ENCODE assay signal across 1 cellular context in genomic region chr17:71176928-71177443, GRCh38.
TF ChIP-seq lines count a peak whose summit lies in the region.

No MANE protein-coding gene starts in this region.

TF ChIP-seq in HEK293, 187 proteins besides CTCF, POLR2A, EP300 and RAD21 (continued from another document and continues in another):
- TF ChIP-seq ZSCAN5A (tag by site-specific recombination; IDR thresholded peaks at IDR 0.05): no peak
- no peak for TF ChIP-seq ZNF621 (tag by site-specific recombination; IDR thresholded peaks at IDR 0.05)
- no peak for TF ChIP-seq ZNF530 (tag by site-specific recombination; IDR thresholded peaks at IDR 0.05; ENCODE audit: low read depth)
- peak; percentile 71; the same call in 1 of the 2 replicates for TF ChIP-seq ZNF362 (tag by site-specific recombination; IDR thresholded peaks at IDR 0.05)
- TF ChIP-seq ZNF324 (tag by site-specific recombination; IDR thresholded peaks at IDR 0.05): no peak
- TF ChIP-seq ZNF843 (tag by site-specific recombination; IDR thresholded peaks at IDR 0.05): peak; percentile 94
- TF ChIP-seq ZNF596 (tag by site-specific recombination; IDR thresholded peaks at IDR 0.05): peak; percentile 78
- TF ChIP-seq TCF7L2 (IDR thresholded peaks at IDR 0.05; ENCODE audit: borderline replicate concordance, low read depth, low read length): no peak
- no peak for TF ChIP-seq AEBP2 (tag by site-specific recombination; IDR thresholded peaks at IDR 0.05; ENCODE audit: borderline replicate concordance)
- no peak for TF ChIP-seq ZNF707 (tag by site-specific recombination; IDR thresholded peaks at IDR 0.05)
- no peak for TF ChIP-seq SCRT1 (tag by site-specific recombination; IDR thresholded peaks at IDR 0.05; ENCODE audit: borderline replicate concordance)
- no peak for TF ChIP-seq ZNF660 (tag by site-specific recombination; IDR thresholded peaks at IDR 0.05)
- TF ChIP-seq ZNF426 (tag by site-specific recombination; IDR thresholded peaks at IDR 0.05): no peak
- TF ChIP-seq ZNF433 (tag by site-specific recombination; IDR thresholded peaks at IDR 0.05; ENCODE audit: low read depth): no peak
- no peak for TF ChIP-seq ZNF214 (tag by site-specific recombination; IDR thresholded peaks at IDR 0.05; ENCODE audit: borderline replicate concordance)
- TF ChIP-seq KLF17 (tag by site-specific recombination; IDR thresholded peaks at IDR 0.05): no peak
- TF ChIP-seq ZNF354C (tag by site-specific recombination; IDR thresholded peaks at IDR 0.05; ENCODE audit: borderline replicate concordance, low read depth): no peak
- TF ChIP-seq ZNF132 (tag by site-specific recombination; IDR thresholded peaks at IDR 0.05; ENCODE audit: borderline replicate concordance): no peak
- no peak for TF ChIP-seq EGR2 (tag by site-specific recombination; IDR thresholded peaks at IDR 0.05; ENCODE audit: low read depth)
- no peak for TF ChIP-seq ZBTB49 (tag by site-specific recombination; IDR thresholded peaks at IDR 0.05; ENCODE audit: low read depth)
- peak; percentile 53 for TF ChIP-seq PRDM1 (tag by site-specific recombination; IDR thresholded peaks at IDR 0.05)
- TF ChIP-seq ZNF10 (tag by site-specific recombination; IDR thresholded peaks at IDR 0.05): no peak
- TF ChIP-seq ZNF837 (tag by site-specific recombination; IDR thresholded peaks at IDR 0.05): no peak
- no peak for TF ChIP-seq BCL11B (tag by site-specific recombination; IDR thresholded peaks at IDR 0.05; ENCODE audit: low read depth)
- no peak for TF ChIP-seq ZNF292 (tag by site-specific recombination; IDR thresholded peaks at IDR 0.05; ENCODE audit: borderline replicate concordance, low read depth)
- no peak for TF ChIP-seq ZBTB21 (tag by site-specific recombination; IDR thresholded peaks at IDR 0.05)
- no peak for TF ChIP-seq MEIS1 (CRISPR knock-in tag; IDR thresholded peaks at IDR 0.05; ENCODE audit: borderline replicate concordance)
- TF ChIP-seq GLI4 (tag by site-specific recombination; IDR thresholded peaks at IDR 0.05): no peak
- no peak for TF ChIP-seq ZNF529 (tag by site-specific recombination; IDR thresholded peaks at IDR 0.05; ENCODE audit: insufficient replicate concordance)
- TF ChIP-seq ZBTB20 (tag by site-specific recombination; IDR thresholded peaks at IDR 0.05): no peak
- no peak for TF ChIP-seq ZNF239 (tag by site-specific recombination; IDR thresholded peaks at IDR 0.05)
- TF ChIP-seq ZNF223 (tag by site-specific recombination; IDR thresholded peaks at IDR 0.05): no peak
- peak; percentile 29; the same call in 1 of the 2 replicates for TF ChIP-seq ZBTB8A (tag by site-specific recombination; IDR thresholded peaks at IDR 0.05)
- TF ChIP-seq REPIN1 (tag by site-specific recombination; IDR thresholded peaks at IDR 0.05; ENCODE audit: low read depth): no peak
- TF ChIP-seq ZNF792 (tag by site-specific recombination; IDR thresholded peaks at IDR 0.05): 0 out of 2 replicates have a peak, but pooled peaks have one; percentile 24
- no peak for TF ChIP-seq ZFP37 (tag by site-specific recombination; IDR thresholded peaks at IDR 0.05)
- TF ChIP-seq ZSCAN30 (tag by site-specific recombination; IDR thresholded peaks at IDR 0.05): peak; percentile 59; the same call in 1 of the 2 replicates
- no peak for TF ChIP-seq ZNF777 (tag by site-specific recombination; IDR thresholded peaks at IDR 0.05; ENCODE audit: borderline replicate concordance)
- no peak for TF ChIP-seq SETDB1 (IDR thresholded peaks at IDR 0.05; ENCODE audit: insufficient read length, low read length)
- TF ChIP-seq KLF7 (tag by site-specific recombination; IDR thresholded peaks at IDR 0.05; ENCODE audit: borderline replicate concordance): peak; percentile 50; the same call in 1 of the 2 replicates
- no peak for TF ChIP-seq SP2 (tag by site-specific recombination; IDR thresholded peaks at IDR 0.05)
- TF ChIP-seq ZNF629 (tag by site-specific recombination; IDR thresholded peaks at IDR 0.05): peak; percentile 29
- TF ChIP-seq KLF10 (tag by site-specific recombination; IDR thresholded peaks at IDR 0.05): no peak
- TF ChIP-seq ZNF155 (tag by site-specific recombination; IDR thresholded peaks at IDR 0.05): no peak
- no peak for TF ChIP-seq ZNF341 (tag by site-specific recombination; IDR thresholded peaks at IDR 0.05; ENCODE audit: low read depth)
- no peak for TF ChIP-seq ZNF114 (tag by site-specific recombination; IDR thresholded peaks at IDR 0.05)
- peak; percentile 56 for TF ChIP-seq HIC1 (tag by site-specific recombination; IDR thresholded peaks at IDR 0.05)
- no peak for TF ChIP-seq ZNF521 (tag by site-specific recombination; IDR thresholded peaks at IDR 0.05)
- TF ChIP-seq ZBTB11 (tag by site-specific recombination; conservative IDR thresholded peaks at IDR 0.05; ENCODE audit: low read depth): no peak
- TF ChIP-seq ZNF2 (tag by site-specific recombination; IDR thresholded peaks at IDR 0.05): peak; percentile 67
- no peak for TF ChIP-seq ZNF768 (tag by site-specific recombination; IDR thresholded peaks at IDR 0.05)
- no peak for TF ChIP-seq ZNF148 (tag by site-specific recombination; IDR thresholded peaks at IDR 0.05; ENCODE audit: borderline replicate concordance)
- TF ChIP-seq ZNF16 (tag by site-specific recombination; IDR thresholded peaks at IDR 0.05; ENCODE audit: low read depth): no peak
- TF ChIP-seq IKZF3 (tag by site-specific recombination; IDR thresholded peaks at IDR 0.05): peak; percentile 25; the same call in 1 of the 2 replicates
- no peak for TF ChIP-seq ZNF514 (tag by site-specific recombination; IDR thresholded peaks at IDR 0.05)
- no peak for TF ChIP-seq ZNF175 (tag by site-specific recombination; IDR thresholded peaks at IDR 0.05)
- no peak for TF ChIP-seq ZNF600 (tag by site-specific recombination; IDR thresholded peaks at IDR 0.05)
